Comparison of ENCODE assay signal across 1 cellular context in the genomic region with DNA sequence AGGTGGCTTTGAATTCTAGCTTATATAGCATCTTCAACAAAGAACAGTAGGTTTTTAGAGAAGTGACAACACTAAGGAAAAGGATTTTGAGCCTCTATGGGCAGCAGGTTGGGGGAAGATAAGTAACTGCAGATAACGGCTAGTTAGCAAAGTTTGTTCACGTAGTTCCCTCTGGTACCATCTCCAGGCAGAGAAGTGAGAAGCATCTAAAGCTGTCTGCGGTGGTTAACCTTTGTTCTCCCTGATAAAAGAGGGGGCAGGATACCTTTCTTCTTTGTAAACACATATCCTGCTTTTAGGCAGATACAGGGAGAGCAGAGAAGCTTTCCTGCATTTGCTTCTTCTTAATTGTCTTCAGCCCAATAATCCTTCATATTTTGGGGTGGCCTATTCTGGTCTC.
TF ChIP-seq lines count a peak whose summit lies in the region.

No MANE protein-coding gene starts in this region.

TF ChIP-seq in HepG2, 621 proteins besides CTCF, POLR2A, EP300 and RAD21 (continued from another document):
- TF ChIP-seq ZNF841 (CRISPR knock-in tag; IDR thresholded peaks at IDR 0.05; ENCODE audit: borderline replicate concordance) (no peak), ZFP36 (IDR thresholded peaks at IDR 0.05; ENCODE audit: borderline replicate concordance, low read depth, low read length, partially characterized antibody) (no peak), TBL1XR1 (IDR thresholded peaks at IDR 0.05; ENCODE audit: borderline replicate concordance, low read length, partially characterized antibody) (no peak), NFE2 (CRISPR knock-in tag; IDR thresholded peaks at IDR 0.05) (no peak), BCL6 (CRISPR knock-in tag; IDR thresholded peaks at IDR 0.05) (peak; percentile 37; the same call in 1 of the 2 replicates), ZNF772 (CRISPR knock-in tag; IDR thresholded peaks at IDR 0.05) (no peak), HIVEP1 (CRISPR knock-in tag; IDR thresholded peaks at IDR 0.05) (no peak), GATAD2A (CRISPR knock-in tag; IDR thresholded peaks at IDR 0.05) (no peak), ZNF232 (CRISPR knock-in tag; IDR thresholded peaks at IDR 0.05; ENCODE audit: borderline replicate concordance) (no peak), HNRNPK (IDR thresholded peaks at IDR 0.05; ENCODE audit: low read depth, low read length, poor library complexity, severe bottlenecking) (no peak), ZNF350 (CRISPR knock-in tag; IDR thresholded peaks at IDR 0.05; ENCODE audit: borderline replicate concordance, low read depth) (no peak), ZNF101 (CRISPR knock-in tag; IDR thresholded peaks at IDR 0.05; ENCODE audit: borderline replicate concordance, low read depth) (no peak), ZNF569 (CRISPR knock-in tag; IDR thresholded peaks at IDR 0.05; ENCODE audit: borderline replicate concordance) (no peak), ZNF652 (CRISPR knock-in tag; IDR thresholded peaks at IDR 0.05; ENCODE audit: borderline replicate concordance, low read depth) (no peak), ZNF746 (CRISPR knock-in tag; IDR thresholded peaks at IDR 0.05) (no peak), SP2 (CRISPR knock-in tag; IDR thresholded peaks at IDR 0.05) (no peak), TOPORS (CRISPR knock-in tag; IDR thresholded peaks at IDR 0.05) (no peak), ZC3H4 (CRISPR knock-in tag; IDR thresholded peaks at IDR 0.05; ENCODE audit: borderline replicate concordance) (no peak), MIER2 (CRISPR knock-in tag; IDR thresholded peaks at IDR 0.05) (no peak), ZSCAN29 (CRISPR knock-in tag; conservative IDR thresholded peaks at IDR 0.05) (no peak), ZEB1 (IDR thresholded peaks at IDR 0.05; ENCODE audit: insufficient replicate concordance, low read depth) (no peak), PTBP1 (IDR thresholded peaks at IDR 0.05; ENCODE audit: low read depth, low read length, poor library complexity, severe bottlenecking) (no peak), ZNF782 (CRISPR knock-in tag; IDR thresholded peaks at IDR 0.05; ENCODE audit: borderline replicate concordance) (no peak), SOX6 (IDR thresholded peaks at IDR 0.05) (no peak), SOX6 (CRISPR knock-in tag; IDR thresholded peaks at IDR 0.05) (peak; percentile 42; the same call in 1 of the 2 replicates), SOX13 (IDR thresholded peaks at IDR 0.05) (no peak), SOX13 (CRISPR knock-in tag; conservative IDR thresholded peaks at IDR 0.05 in 1 of 2, IDR thresholded peaks at IDR 0.05 in 1 of 2) (peak in 1 of 2 experiments; percentile 43; a peak in 1 of 4 replicates), RFX3 (CRISPR knock-in tag; IDR thresholded peaks at IDR 0.05) (no peak)
- TF ChIP-seq, protein P1, sequence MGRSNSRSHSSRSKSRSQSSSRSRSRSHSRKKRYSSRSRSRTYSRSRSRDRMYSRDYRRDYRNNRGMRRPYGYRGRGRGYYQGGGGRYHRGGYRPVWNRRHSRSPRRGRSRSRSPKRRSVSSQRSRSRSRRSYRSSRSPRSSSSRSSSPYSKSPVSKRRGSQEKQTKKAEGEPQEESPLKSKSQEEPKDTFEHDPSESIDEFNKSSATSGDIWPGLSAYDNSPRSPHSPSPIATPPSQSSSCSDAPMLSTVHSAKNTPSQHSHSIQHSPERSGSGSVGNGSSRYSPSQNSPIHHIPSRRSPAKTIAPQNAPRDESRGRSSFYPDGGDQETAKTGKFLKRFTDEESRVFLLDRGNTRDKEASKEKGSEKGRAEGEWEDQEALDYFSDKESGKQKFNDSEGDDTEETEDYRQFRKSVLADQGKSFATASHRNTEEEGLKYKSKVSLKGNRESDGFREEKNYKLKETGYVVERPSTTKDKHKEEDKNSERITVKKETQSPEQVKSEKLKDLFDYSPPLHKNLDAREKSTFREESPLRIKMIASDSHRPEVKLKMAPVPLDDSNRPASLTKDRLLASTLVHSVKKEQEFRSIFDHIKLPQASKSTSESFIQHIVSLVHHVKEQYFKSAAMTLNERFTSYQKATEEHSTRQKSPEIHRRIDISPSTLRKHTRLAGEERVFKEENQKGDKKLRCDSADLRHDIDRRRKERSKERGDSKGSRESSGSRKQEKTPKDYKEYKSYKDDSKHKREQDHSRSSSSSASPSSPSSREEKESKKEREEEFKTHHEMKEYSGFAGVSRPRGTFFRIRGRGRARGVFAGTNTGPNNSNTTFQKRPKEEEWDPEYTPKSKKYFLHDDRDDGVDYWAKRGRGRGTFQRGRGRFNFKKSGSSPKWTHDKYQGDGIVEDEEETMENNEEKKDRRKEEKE (IDR thresholded peaks at IDR 0.05): no peak
- TF ChIP-seq, protein P2, sequence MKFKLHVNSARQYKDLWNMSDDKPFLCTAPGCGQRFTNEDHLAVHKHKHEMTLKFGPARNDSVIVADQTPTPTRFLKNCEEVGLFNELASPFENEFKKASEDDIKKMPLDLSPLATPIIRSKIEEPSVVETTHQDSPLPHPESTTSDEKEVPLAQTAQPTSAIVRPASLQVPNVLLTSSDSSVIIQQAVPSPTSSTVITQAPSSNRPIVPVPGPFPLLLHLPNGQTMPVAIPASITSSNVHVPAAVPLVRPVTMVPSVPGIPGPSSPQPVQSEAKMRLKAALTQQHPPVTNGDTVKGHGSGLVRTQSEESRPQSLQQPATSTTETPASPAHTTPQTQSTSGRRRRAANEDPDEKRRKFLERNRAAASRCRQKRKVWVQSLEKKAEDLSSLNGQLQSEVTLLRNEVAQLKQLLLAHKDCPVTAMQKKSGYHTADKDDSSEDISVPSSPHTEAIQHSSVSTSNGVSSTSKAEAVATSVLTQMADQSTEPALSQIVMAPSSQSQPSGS (CRISPR knock-in tag; IDR thresholded peaks at IDR 0.05): no peak
- TF ChIP-seq, protein P3, sequence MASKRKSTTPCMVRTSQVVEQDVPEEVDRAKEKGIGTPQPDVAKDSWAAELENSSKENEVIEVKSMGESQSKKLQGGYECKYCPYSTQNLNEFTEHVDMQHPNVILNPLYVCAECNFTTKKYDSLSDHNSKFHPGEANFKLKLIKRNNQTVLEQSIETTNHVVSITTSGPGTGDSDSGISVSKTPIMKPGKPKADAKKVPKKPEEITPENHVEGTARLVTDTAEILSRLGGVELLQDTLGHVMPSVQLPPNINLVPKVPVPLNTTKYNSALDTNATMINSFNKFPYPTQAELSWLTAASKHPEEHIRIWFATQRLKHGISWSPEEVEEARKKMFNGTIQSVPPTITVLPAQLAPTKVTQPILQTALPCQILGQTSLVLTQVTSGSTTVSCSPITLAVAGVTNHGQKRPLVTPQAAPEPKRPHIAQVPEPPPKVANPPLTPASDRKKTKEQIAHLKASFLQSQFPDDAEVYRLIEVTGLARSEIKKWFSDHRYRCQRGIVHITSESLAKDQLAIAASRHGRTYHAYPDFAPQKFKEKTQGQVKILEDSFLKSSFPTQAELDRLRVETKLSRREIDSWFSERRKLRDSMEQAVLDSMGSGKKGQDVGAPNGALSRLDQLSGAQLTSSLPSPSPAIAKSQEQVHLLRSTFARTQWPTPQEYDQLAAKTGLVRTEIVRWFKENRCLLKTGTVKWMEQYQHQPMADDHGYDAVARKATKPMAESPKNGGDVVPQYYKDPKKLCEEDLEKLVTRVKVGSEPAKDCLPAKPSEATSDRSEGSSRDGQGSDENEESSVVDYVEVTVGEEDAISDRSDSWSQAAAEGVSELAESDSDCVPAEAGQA (IDR thresholded peaks at IDR 0.05; ENCODE audit: low read depth): no peak
- TF ChIP-seq, protein P3 (CRISPR knock-in tag; IDR thresholded peaks at IDR 0.05; ENCODE audit: borderline replicate concordance): no peak
- TF ChIP-seq, protein P4, sequence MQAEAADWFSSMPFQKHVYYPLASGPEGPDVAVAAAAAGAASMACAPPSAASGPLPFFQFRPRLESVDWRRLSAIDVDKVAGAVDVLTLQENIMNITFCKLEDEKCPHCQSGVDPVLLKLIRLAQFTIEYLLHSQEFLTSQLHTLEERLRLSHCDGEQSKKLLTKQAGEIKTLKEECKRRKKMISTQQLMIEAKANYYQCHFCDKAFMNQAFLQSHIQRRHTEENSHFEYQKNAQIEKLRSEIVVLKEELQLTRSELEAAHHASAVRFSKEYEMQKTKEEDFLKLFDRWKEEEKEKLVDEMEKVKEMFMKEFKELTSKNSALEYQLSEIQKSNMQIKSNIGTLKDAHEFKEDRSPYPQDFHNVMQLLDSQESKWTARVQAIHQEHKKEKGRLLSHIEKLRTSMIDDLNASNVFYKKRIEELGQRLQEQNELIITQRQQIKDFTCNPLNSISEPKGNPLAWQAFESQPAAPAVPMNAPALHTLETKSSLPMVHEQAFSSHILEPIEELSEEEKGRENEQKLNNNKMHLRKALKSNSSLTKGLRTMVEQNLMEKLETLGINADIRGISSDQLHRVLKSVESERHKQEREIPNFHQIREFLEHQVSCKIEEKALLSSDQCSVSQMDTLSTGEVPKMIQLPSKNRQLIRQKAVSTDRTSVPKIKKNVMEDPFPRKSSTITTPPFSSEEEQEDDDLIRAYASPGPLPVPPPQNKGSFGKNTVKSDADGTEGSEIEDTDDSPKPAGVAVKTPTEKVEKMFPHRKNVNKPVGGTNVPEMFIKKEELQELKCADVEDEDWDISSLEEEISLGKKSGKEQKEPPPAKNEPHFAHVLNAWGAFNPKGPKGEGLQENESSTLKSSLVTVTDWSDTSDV (CRISPR knock-in tag; IDR thresholded peaks at IDR 0.05): no peak
- TF ChIP-seq, protein P5, sequence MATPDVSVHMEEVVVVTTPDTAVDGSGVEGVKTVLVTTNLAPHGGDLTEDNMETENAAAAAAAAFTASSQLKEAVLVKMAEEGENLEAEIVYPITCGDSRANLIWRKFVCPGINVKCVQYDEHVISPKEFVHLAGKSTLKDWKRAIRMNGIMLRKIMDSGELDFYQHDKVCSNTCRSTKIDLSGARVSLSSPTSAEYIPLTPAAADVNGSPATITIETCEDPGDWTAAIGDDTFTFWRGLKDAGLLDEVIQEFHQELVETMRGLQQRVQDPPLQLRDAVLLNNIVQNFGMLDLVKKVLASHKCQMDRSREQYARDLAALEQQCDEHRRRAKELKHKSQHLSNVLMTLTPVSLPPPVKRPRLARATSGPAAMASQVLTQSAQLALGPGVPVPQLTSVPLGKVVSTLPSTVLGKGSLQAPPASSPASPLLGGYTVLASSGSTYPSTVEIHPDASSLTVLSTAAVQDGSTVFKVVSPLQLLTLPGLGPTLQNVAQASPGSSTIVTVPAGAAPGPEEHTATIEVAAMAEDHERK (CRISPR knock-in tag; IDR thresholded peaks at IDR 0.05; ENCODE audit: low read depth): no peak
- TF ChIP-seq, protein P6, sequence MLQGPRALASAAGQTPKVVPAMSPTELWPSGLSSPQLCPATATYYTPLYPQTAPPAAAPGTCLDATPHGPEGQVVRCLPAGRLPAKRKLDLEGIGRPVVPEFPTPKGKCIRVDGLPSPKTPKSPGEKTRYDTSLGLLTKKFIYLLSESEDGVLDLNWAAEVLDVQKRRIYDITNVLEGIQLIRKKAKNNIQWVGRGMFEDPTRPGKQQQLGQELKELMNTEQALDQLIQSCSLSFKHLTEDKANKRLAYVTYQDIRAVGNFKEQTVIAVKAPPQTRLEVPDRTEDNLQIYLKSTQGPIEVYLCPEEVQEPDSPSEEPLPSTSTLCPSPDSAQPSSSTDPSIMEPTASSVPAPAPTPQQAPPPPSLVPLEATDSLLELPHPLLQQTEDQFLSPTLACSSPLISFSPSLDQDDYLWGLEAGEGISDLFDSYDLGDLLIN (CRISPR knock-in tag; IDR thresholded peaks at IDR 0.05; ENCODE audit: borderline replicate concordance): no peak
- TF ChIP-seq, protein P7, sequence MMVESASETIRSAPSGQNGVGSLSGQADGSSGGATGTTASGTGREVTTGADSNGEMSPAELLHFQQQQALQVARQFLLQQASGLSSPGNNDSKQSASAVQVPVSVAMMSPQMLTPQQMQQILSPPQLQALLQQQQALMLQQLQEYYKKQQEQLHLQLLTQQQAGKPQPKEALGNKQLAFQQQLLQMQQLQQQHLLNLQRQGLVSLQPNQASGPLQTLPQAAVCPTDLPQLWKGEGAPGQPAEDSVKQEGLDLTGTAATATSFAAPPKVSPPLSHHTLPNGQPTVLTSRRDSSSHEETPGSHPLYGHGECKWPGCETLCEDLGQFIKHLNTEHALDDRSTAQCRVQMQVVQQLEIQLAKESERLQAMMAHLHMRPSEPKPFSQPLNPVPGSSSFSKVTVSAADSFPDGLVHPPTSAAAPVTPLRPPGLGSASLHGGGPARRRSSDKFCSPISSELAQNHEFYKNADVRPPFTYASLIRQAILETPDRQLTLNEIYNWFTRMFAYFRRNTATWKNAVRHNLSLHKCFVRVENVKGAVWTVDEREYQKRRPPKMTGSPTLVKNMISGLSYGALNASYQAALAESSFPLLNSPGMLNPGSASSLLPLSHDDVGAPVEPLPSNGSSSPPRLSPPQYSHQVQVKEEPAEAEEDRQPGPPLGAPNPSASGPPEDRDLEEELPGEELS (CRISPR knock-in tag; IDR thresholded peaks at IDR 0.05): peak; percentile 34; the same call in 1 of the 2 replicates
- TF ChIP-seq, protein P8, sequence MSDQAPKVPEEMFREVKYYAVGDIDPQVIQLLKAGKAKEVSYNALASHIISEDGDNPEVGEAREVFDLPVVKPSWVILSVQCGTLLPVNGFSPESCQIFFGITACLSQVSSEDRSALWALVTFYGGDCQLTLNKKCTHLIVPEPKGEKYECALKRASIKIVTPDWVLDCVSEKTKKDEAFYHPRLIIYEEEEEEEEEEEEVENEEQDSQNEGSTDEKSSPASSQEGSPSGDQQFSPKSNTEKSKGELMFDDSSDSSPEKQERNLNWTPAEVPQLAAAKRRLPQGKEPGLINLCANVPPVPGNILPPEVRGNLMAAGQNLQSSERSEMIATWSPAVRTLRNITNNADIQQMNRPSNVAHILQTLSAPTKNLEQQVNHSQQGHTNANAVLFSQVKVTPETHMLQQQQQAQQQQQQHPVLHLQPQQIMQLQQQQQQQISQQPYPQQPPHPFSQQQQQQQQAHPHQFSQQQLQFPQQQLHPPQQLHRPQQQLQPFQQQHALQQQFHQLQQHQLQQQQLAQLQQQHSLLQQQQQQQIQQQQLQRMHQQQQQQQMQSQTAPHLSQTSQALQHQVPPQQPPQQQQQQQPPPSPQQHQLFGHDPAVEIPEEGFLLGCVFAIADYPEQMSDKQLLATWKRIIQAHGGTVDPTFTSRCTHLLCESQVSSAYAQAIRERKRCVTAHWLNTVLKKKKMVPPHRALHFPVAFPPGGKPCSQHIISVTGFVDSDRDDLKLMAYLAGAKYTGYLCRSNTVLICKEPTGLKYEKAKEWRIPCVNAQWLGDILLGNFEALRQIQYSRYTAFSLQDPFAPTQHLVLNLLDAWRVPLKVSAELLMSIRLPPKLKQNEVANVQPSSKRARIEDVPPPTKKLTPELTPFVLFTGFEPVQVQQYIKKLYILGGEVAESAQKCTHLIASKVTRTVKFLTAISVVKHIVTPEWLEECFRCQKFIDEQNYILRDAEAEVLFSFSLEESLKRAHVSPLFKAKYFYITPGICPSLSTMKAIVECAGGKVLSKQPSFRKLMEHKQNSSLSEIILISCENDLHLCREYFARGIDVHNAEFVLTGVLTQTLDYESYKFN (CRISPR knock-in tag; conservative IDR thresholded peaks at IDR 0.05): peak; percentile 29; the same call in 1 of the 2 replicates
